In the genomic region with DNA sequence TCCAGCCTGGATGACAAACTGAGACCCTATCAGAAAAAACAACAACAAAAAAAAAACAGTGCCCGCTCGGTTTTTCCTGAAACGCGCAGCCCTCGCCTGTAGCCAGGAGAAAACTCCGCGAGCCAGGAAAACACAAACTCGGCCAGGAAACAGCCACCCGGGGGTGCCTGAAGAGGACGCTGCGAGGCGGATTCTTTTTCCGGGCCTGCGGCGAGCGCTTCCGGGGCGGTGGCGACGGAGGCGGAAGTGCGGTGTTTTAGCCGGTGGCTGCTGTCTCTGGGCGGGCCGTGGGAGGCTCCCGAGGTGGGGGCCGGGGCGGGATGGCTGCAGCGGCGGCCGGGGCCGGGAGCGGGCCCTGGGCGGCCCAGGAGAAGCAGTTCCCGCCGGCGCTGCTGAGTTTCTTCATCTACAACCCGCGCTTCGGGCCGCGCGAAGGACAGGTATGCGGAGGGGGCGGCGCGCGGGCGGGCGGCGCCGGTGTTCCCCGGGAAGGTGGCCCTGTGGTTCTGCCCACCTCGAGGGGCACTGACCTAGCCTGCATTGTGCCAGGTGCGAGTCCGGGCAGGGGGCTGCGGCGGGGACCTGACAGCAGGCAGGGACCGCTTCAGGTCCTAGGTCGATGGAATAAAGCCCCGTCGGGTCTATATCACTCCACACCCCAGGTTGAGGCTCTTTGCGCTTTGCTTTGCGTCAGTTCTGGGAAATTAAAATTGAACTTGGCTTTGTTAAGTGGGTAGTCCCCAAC, we compare ENCODE assay signal across 8 cellular contexts. TPM values are rescaled to one million over a fixed set of nuclear protein-coding genes. Genes with fewer than 3 reads are reported as not detected.
A peak's percentile ranks its signal among the peaks of the same experiment; 100 is the strongest.
DNase-seq lines count a peak whose midpoint lies in the region; ATAC-seq and TF ChIP-seq lines count a peak whose summit lies in the region.
"Not testable (repeated sequence)": the region's sequence is repeated elsewhere in the genome, so short reads cannot be mapped to it uniquely, and the experiment has no call there.

Gene CCZ1, plus strand, starts transcription at position 254 of the 745 bp plus-strand sequence. Its CDS starts 67 bp downstream, at position 321.

- 2% methylated on average over 13 to 17 of the region's 64 CpGs for WGBS in ectodermal cell, 2 experiments

- DNase-seq in CD14-positive monocyte (ENCODE audit: low spot score): not testable (repeated sequence)
- peak; percentile 70 for DNase-seq in NCI-H82 (lab: John Stamatoyannopoulos, UW)
- DNase-seq in activated CD8-positive, alpha-beta memory T cell treated with anti-CD3 and anti-CD28 coated beads for 1 hour (ENCODE audit: extremely low read depth in 1 of 2, low read depth in 1 of 2): peak; percentile 16 to 71
- peak; percentile 84 for DNase-seq in lower lobe of right lung
- DNase-seq in stimulated activated CD4-positive, alpha-beta T cell treated with anti-CD3 and anti-CD28 coated beads, Interleukin-4, amount 100 ng/mL, for 48 hours (ENCODE audit: low read depth in 2 of 2): peak; percentile 26 to 66

- H3K4me1 ChIP-seq in ectodermal cell (ENCODE audit: control insufficient read depth, insufficient read depth, low read length); lower lobe of right lung: not testable (repeated sequence)

- H3K27me3 ChIP-seq in ectodermal cell (ENCODE audit: control insufficient read depth, insufficient read depth, low read length, poor library complexity, severe bottlenecking); lower lobe of right lung (ENCODE audit: low read depth): not testable (repeated sequence)

- H3K36me3 ChIP-seq in ectodermal cell (ENCODE audit: control insufficient read depth, insufficient read depth, low read length); lower lobe of right lung: not testable (repeated sequence)

- H3K27ac Mint-ChIP-seq in CD14-positive monocyte: peak within 1 kb of the TSS; percentile 67 to 94 (median 90)

- H3K9me3 Mint-ChIP-seq in CD14-positive monocyte: not testable (repeated sequence)

- peaks cover 13 to 21% of the 10 kb centered on the region in 2 donors for H3K36me3 Mint-ChIP-seq in CD14-positive monocyte

- H3K27me3 Mint-ChIP-seq in CD14-positive monocyte (ENCODE audit: low read depth in 3 of 3): not testable (repeated sequence)

- H3K4me3 Mint-ChIP-seq in CD14-positive monocyte: peak within 1 kb of the TSS; percentile 80 to 89

- intact Hi-C loops in CD14-positive monocyte (cut with micrococcal nuclease); lower lobe of right lung (cut with DNase I): not testable (repeated sequence)

- H3K27ac ChIP-seq in ectodermal cell (ENCODE audit: insufficient read depth, low read depth, low read length, poor library complexity, severe bottlenecking) (peak within 1 kb of the TSS; percentile 44), lower lobe of right lung (peak within 1 kb of the TSS; percentile 71)

- not testable (repeated sequence) for TF ChIP-seq CTCF in CD14-positive monocyte (IDR thresholded peaks at IDR 0.05)
- peak; percentile 32 for TF ChIP-seq CTCF in lower lobe of right lung (IDR thresholded peaks at IDR 0.05)

- H3K4me3 ChIP-seq in ectodermal cell (ENCODE audit: insufficient read depth, low read depth, low read length): peak within 1 kb of the TSS; percentile 35
- peak within 1 kb of the TSS; percentile 53 for H3K4me3 ChIP-seq in lower lobe of right lung

- not testable (repeated sequence) for H3K9me3 ChIP-seq in ectodermal cell (ENCODE audit: control insufficient read depth, low read length); lower lobe of right lung

- H3K4me1 Mint-ChIP-seq in CD14-positive monocyte: not testable (repeated sequence)

- peak; percentile 92 for ATAC-seq in GM19328 (IDR thresholded peaks at IDR 0.05; ENCODE audit: unreplicated experiment)
- ATAC-seq in HG03354 (IDR thresholded peaks at IDR 0.05; ENCODE audit: poor library complexity, severe bottlenecking, unreplicated experiment): peak; percentile 96
- ATAC-seq in lower lobe of right lung: peak; percentile 98 to 99

RNA-seq across cellular contexts. Expression of gene CCZ1, which starts in this region (rescaled TPM):
- 10 to 100 TPM; 72.8 to 74.6 TPM for polyA plus RNA-seq in CD14-positive monocyte
- polyA plus RNA-seq in ectodermal cell (2013, experiment 1 of 4): 85.2 TPM
- polyA plus RNA-seq in ectodermal cell (2013, experiment 2 of 4): 81.8 TPM
- polyA plus RNA-seq in ectodermal cell (2013, experiment 3 of 4): 85.8 TPM
- 96.2 TPM for polyA plus RNA-seq in ectodermal cell (2013, experiment 4 of 4)
- total RNA-seq in lower lobe of right lung: 56.8 TPM
